ENCODE assay signal across 9 cellular contexts in the genomic region with DNA sequence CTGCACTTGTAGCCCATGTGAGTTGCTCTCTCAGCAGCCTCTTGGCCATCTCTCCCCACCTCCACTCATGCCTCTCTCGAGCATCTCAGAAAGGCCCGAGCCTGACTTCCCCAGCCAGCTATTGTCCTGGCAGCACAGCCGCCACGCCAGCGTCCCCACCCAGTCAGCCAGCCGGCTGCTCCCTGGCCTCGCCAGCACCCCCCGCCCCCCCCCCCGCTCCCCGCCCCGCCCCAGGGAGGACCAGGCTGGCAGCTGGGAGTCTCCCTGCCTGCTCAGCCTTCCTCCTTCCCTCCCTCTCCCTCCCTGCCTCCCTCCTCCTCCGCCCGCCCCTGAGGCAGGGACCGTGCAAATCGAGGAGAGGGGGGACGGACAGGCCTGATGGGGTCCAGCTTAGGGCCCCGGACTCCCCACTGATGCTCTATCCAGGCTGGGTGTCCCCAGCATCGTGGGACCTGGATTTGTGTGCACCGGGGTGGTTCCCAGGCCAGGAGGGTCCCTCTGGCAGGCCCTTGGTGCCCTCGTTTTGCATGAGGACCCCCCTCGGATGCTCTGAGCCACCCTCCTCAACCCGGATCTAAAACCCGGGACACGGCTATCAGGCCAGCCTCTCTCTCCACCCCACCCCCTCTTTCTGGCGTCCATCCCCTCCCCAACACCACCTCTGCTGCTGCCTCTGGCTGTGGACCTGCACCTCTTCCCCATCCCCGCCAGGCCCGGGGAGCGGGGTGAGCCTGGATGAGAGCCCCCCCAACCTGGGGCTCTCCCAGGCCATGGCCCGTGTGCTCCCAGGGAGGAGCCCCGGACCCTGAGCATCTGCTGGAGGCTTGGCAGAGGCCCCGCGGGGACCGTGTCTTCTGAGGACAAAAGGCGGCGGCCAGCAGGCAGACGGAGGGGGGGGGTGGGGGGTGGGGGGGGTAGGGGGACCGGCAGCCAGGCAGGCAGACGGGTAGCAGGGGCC. TPM values are rescaled to one million over a fixed set of nuclear protein-coding genes. Genes with fewer than 3 reads are reported as not detected.
DNase-seq lines count a peak whose midpoint lies in the region; ATAC-seq and TF ChIP-seq lines count a peak whose summit lies in the region.
"Had no signal": no experiment of that assay in that cellular context is flagged by ENCODE, and none has a peak within 500 bp of the region (broad histone marks: within the 10 kb centered on the region; RNA-seq: fewer than 3 reads in every experiment).

Gene GPR173, plus strand, starts transcription at position 621 of the 958 bp plus-strand sequence. CDS start 27,833 bp downstream, outside the sequence.

- peaks cover 10% of the 10 kb centered on the region for H3K4me1 Mint-ChIP-seq in brain

- peak within 1 kb of the TSS; percentile 86 to 99 (median 96) for H3K27ac Mint-ChIP-seq in brain

- H3K36me3 ChIP-seq in BJ (ENCODE audit: control insufficient read depth, insufficient read depth, low read length) (no peaks in the 10 kb centered on the region), iPS-20b (ENCODE audit: insufficient read depth, low read depth, low read length) (no peaks in the 10 kb centered on the region)

- H3K36me3 Mint-ChIP-seq in brain: no peaks in the 10 kb centered on the region

- H3K9me3 ChIP-seq in iPS-20b (ENCODE audit: insufficient read depth, low read depth, low read length): no peaks in the 10 kb centered on the region

- no peak for DNase-seq in BJ (ENCODE audit: low read depth)
- peak; percentile 12 to 46 for DNase-seq in NCI-H1930 (lab: John Stamatoyannopoulos, UW)
- no peak for DNase-seq in CD1c-positive myeloid dendritic cell (ENCODE audit: extremely low spot score)

- H3K9ac ChIP-seq in iPS-20b (ENCODE audit: low read depth, low read length): peak within 1 kb of the TSS; percentile 90

- H3K4me3 ChIP-seq in BJ (ENCODE audit: low read depth, low read length): peak within 1 kb of the TSS; percentile 65
- H3K4me3 ChIP-seq in iPS-20b (ENCODE audit: low read length): peak within 1 kb of the TSS; percentile 72
- H3K4me3 ChIP-seq in skin epidermis: peak within 1 kb of the TSS; percentile 20 to 40 (median 28)
- H3K4me3 ChIP-seq: body of pancreas had no signal

- peak within 1 kb of the TSS in 4 of 5 experiments; percentile 83 to 89 (median 84) for H3K4me3 Mint-ChIP-seq in brain

- peaks cover 6% of the 10 kb centered on the region for H3K27me3 Mint-ChIP-seq in brain

- H3K4me1 ChIP-seq in iPS-20b (ENCODE audit: insufficient read depth, low read length): no peaks in the 10 kb centered on the region
- H3K4me1 ChIP-seq: body of pancreas had no signal

- H3K27me3 ChIP-seq in BJ (ENCODE audit: control insufficient read depth, insufficient read depth, low read length) (no peaks in the 10 kb centered on the region), iPS-20b (ENCODE audit: insufficient read depth, low read length) (no peaks in the 10 kb centered on the region)
- H3K27me3 ChIP-seq: body of pancreas had no signal

- POLR2A ChIA-PET in BJ (lab: Charles Lee): interaction anchor here (0.6 kb wide), 1 partner anchor 34 kb away, joined by 10 read pairs; the partner anchor contains the start of gene TSPYL2

- no peak within 1 kb of the TSS for H3K27ac ChIP-seq in iPS-20b (ENCODE audit: low read length)
- peak within 1 kb of the TSS in 9 of 21 experiments; percentile 11 to 57 (median 41) for H3K27ac ChIP-seq in skin epidermis
- H3K27ac ChIP-seq: body of pancreas had no signal

- ATAC-seq in HG03139 (IDR thresholded peaks at IDR 0.05; ENCODE audit: unreplicated experiment) (no peak), GM18520 (IDR thresholded peaks at IDR 0.05; ENCODE audit: unreplicated experiment) (no peak)
- ATAC-seq: body of pancreas had no signal

- CTCF ChIA-PET in BJ (lab: Yijun Ruan, JAX): no interaction called here

- H3K9me3 Mint-ChIP-seq in brain: peaks cover 0 to 13% (median 0%) of the 10 kb centered on the region in 5 experiments

- TF ChIP-seq CTCF in BJ (IDR thresholded peaks at IDR 0.05; ENCODE audit: insufficient read depth, low read depth, low read length) (no peak), brain (conservative IDR thresholded peaks at IDR 0.05) (no peak)

RNA-seq across cellular contexts. Expression of gene GPR173, which starts in this region (rescaled TPM):
- 1.7 and 2.7 TPM in 2 replicates for polyA plus RNA-seq in BJ (2011; rRNA removed)
- polyA minus RNA-seq in BJ (2011; rRNA and poly(A)+ RNA removed): 2.1 and 2.3 TPM in 2 replicates
- polyA plus RNA-seq in brain (ENCODE audit: insufficient read depth, low read depth, low replicate concordance): 26.3 TPM

Comparison
In these comparisons a context has a peak if more than half of its experiments do, and no peak if none do; other contexts are left out.
1. DNase-seq: peak in NCI-H1930 (2 of 2); none in BJ (single experiment) and CD1c-positive myeloid dendritic cell (single experiment).
2. Peak in every context shown above with its lines, with median percentiles within 50 percentile points of each other: H3K4me3 ChIP-seq.